In the genomic region with DNA sequence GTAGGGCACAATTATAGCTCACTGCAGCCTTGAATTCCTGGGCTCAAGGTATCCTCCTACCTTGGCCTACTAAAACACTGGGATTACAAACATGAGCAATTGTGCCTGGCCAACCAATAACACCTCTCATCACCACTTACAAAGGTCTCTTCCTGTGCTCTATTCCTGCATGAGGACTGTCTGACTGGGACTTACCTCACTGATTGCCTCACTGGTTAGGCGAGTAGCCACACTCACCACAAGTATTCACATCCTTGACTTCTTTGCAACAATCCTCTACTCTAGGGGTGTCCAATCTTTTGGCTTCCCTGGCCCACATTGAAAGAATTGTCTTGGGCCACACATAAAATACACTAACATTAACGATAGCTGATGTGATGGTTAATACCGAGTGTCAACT, we compare ENCODE assay signal across 20 cellular contexts.
"Had no signal": no experiment of that assay in that cellular context is flagged by ENCODE, and none has a peak within 500 bp of the region (broad histone marks: within the 10 kb centered on the region; RNA-seq: fewer than 3 reads in every experiment).

No MANE protein-coding gene starts in this region.

- H3K4me3 ChIP-seq: right atrium auricular region, skin epidermis, transverse colon, vagina had no signal

- DNase-seq: activated CD4-positive, alpha-beta T cell treated with anti-CD3 and anti-CD28 coated beads for 48 hours; activated CD8-positive, alpha-beta memory T cell treated with anti-CD3 and anti-CD28 coated beads, Interleukin-2, amount 50 U/mL, for 48 hours; activated gamma-delta T cell treated with Interleukin-2 at 50 U/mL for 16 hours; activated T-cell treated with anti-CD3 and anti-CD28 coated beads, Interleukin-2, amount 50 U/mL, for 72 hours; erythroblast; hippocampal formation; kidney; left ventricle myocardium superior; mesenchymal stem cell; nucleus accumbens; posterior cingulate gyrus; stimulated activated CD4-positive, alpha-beta T cell treated with anti-CD3 and anti-CD28 coated beads, Interleukin-15, amount 100 ng/mL, for 24 hours; stimulated activated CD4-positive, alpha-beta T cell treated with anti-CD3 and anti-CD28 coated beads, Interleukin-4, amount 100 ng/mL, for 24 hours; stimulated activated naive CD4-positive, alpha-beta T cell treated with Interleukin-2 at 50 U/mL for 16 hours; T-helper 2 cell; transverse colon had no signal

- ATAC-seq: activated T-cell treated with anti-CD3 and anti-CD28 coated beads, Interleukin-2, amount 50 U/mL, for 72 hours; left ventricle myocardium superior; WTC11 had no signal
